In the genomic region with DNA sequence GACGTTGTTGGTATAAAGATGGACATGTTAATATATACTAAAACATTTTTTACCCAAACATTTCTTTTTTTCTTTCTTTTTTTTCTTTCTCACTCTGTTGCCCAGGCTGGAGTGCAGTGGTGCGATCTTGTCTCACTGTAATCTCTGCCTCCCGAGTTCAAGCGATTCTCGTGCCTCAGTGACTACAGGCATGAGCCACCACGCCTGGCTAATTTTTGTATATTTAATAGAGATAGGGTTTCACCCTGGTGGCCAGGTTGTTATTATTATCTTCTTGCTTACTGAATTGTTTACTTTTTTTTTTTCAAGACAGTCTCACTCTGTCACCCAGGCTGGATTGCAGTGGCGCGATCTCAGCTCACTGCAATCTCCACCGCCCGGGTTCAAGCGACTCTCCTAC, we compare ENCODE assay signal across 19 cellular contexts.
"Had no signal": no experiment of that assay in that cellular context is flagged by ENCODE, and none has a peak within 500 bp of the region (broad histone marks: within the 10 kb centered on the region; RNA-seq: fewer than 3 reads in every experiment).

No MANE protein-coding gene starts in this region.

- H3K9me3 ChIP-seq: esophagus muscularis mucosa, mucosa of descending colon, ovary, tibial nerve, upper lobe of right lung, vagina had no signal

- H3K4me2 ChIP-seq: hepatocyte, neural progenitor cell had no signal

- H3K27ac ChIP-seq: esophagus muscularis mucosa, gastroesophageal sphincter, hepatocyte, neural progenitor cell, ovary, tibial nerve, upper lobe of right lung, vagina had no signal

- H3K36me3 ChIP-seq: esophagus muscularis mucosa, gastroesophageal sphincter, neural progenitor cell, ovary, tibial nerve, upper lobe of right lung, vagina had no signal

- H3K27me3 Mint-ChIP-seq: stimulated activated naive CD8-positive, alpha-beta T cell treated with anti-CD3 and anti-CD28 coated beads, Interleukin-15, Interleukin-2, amounts not matched to agents 100 ng/mL and 50 ng/mL, for 24 hours had no signal

- H3K9ac ChIP-seq: neural progenitor cell had no signal

- H3K4me1 ChIP-seq: esophagus muscularis mucosa, gastroesophageal sphincter, tibial nerve, upper lobe of right lung, vagina had no signal

- H3K27me3 ChIP-seq: hepatocyte, neural progenitor cell, ovary, tibial nerve, upper lobe of right lung, vagina had no signal

- H3K4me3 ChIP-seq: esophagus muscularis mucosa, gastroesophageal sphincter, hepatocyte, mucosa of descending colon, neural progenitor cell, ovary, tibial nerve, upper lobe of right lung, vagina had no signal

- H3K4me3 Mint-ChIP-seq: natural killer cell; neural progenitor cell; stimulated activated effector memory CD8-positive, alpha-beta T cell treated with anti-CD3 and anti-CD28 coated beads, Interleukin-12 subunit alpha, Interleukin-12 subunit beta, amount 100 ng/mL, for 72 hours; stimulated activated naive CD8-positive, alpha-beta T cell treated with anti-CD3 and anti-CD28 coated beads, Interleukin-15, Interleukin-2, amounts not matched to agents 100 ng/mL and 50 ng/mL, for 24 hours had no signal

- H3K27ac Mint-ChIP-seq: natural killer cell; neural progenitor cell; stimulated activated effector memory CD8-positive, alpha-beta T cell treated with anti-CD3 and anti-CD28 coated beads, Interleukin-12 subunit alpha, Interleukin-12 subunit beta, amount 100 ng/mL, for 72 hours; stimulated activated naive CD8-positive, alpha-beta T cell treated with anti-CD3 and anti-CD28 coated beads, Interleukin-15, Interleukin-2, amounts not matched to agents 100 ng/mL and 50 ng/mL, for 24 hours had no signal

- H3K36me3 Mint-ChIP-seq: natural killer cell; neural progenitor cell; stimulated activated effector memory CD8-positive, alpha-beta T cell treated with anti-CD3 and anti-CD28 coated beads, Interleukin-12 subunit alpha, Interleukin-12 subunit beta, amount 100 ng/mL, for 72 hours had no signal

- H3K9me3 Mint-ChIP-seq: natural killer cell; neural progenitor cell; stimulated activated effector memory CD8-positive, alpha-beta T cell treated with anti-CD3 and anti-CD28 coated beads, Interleukin-12 subunit alpha, Interleukin-12 subunit beta, amount 100 ng/mL, for 72 hours; stimulated activated naive CD8-positive, alpha-beta T cell treated with anti-CD3 and anti-CD28 coated beads, Interleukin-15, Interleukin-2, amounts not matched to agents 100 ng/mL and 50 ng/mL, for 24 hours had no signal

- DNase-seq: effector memory CD4-positive, alpha-beta T cell; mucosa of descending colon; natural killer cell; nucleus accumbens; ovary; right cardiac atrium; small intestine; stimulated activated CD4-positive, alpha-beta T cell treated with anti-CD3 and anti-CD28 coated beads, Interleukin-4, amount 100 ng/mL, for 1 hour; stimulated activated CD8-positive, alpha-beta memory T cell treated with anti-CD3 and anti-CD28 coated beads, Interleukin-4, amount 100 ng/mL, for 48 hours; upper lobe of right lung had no signal

- ATAC-seq: gastroesophageal sphincter; left lobe of liver; natural killer cell; right cardiac atrium; stimulated activated effector memory CD8-positive, alpha-beta T cell treated with anti-CD3 and anti-CD28 coated beads, Interleukin-12 subunit alpha, Interleukin-12 subunit beta, amount 100 ng/mL, for 72 hours; upper lobe of right lung had no signal
